15 cellular contexts compared by ENCODE assay signal in the genomic region with DNA sequence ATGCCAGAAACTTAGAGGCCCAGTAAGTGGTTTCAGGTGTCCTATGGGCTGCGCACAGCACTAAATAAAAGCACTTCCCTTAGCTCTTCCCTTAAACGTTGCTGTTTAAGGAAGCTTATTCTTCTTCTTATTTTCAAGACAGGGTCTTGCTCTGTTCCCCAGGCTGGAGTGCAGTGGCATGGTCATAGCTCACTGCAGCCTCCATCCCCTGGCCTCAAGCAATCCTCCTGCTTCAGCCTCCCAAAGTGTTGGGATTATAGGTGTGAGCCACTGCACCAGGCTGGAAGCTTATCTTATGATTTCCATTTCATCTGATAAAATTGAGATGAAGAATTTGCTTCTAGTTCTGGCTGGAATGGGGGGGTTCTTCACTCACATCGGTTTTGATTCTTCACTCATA. TPM values are rescaled to one million over a fixed set of nuclear protein-coding genes. Genes with fewer than 3 reads are reported as not detected.
DNase-seq lines count a peak whose midpoint lies in the region; ATAC-seq and TF ChIP-seq lines count a peak whose summit lies in the region.
"Had no signal": no experiment of that assay in that cellular context is flagged by ENCODE, and none has a peak within 500 bp of the region (broad histone marks: within the 10 kb centered on the region; RNA-seq: fewer than 3 reads in every experiment).

No MANE protein-coding gene starts in this region.

- peaks cover 4% of the 10 kb centered on the region; the same call in 1 of the 2 replicates for H3K9me1 ChIP-seq in IMR-90 (ENCODE audit: insufficient read depth, low read length)

- dilution Hi-C loops in IMR-90 (cut with HindIII; ENCODE audit: low sequenced_read_pairs, unreplicated experiment), result no loop called here

- POLR2A ChIA-PET in IMR-90 (lab: Charles Lee; ENCODE audit: unreplicated experiment), result interaction anchor here (0.6 kb wide), 1 partner anchor 440 kb away, joined by 3 read pairs; no protein-coding TSS in a partner anchor

- H3K27ac ChIP-seq in C4-2B, result no peak overlapping the region
- H3K27ac ChIP-seq in IMR-90 (ENCODE audit: insufficient read depth, low read length), result no peak overlapping the region
- peak overlapping the region; percentile 64 for H3K27ac ChIP-seq in smooth muscle cell (ENCODE audit: low read depth)
- H3K27ac ChIP-seq in Karpas-422 (ENCODE audit: low read length), result no peak overlapping the region
- H3K27ac ChIP-seq: GM23248 had no signal

- intact Hi-C loops in IMR-90 (cut with micrococcal nuclease), result no loop called here

- no peaks in the 10 kb centered on the region for H3K4me1 Mint-ChIP-seq in activated CD8-positive, alpha-beta memory T cell treated with anti-CD3 and anti-CD28 coated beads, Interleukin-2, amount 10 ng/mL, durations not matched to agents 7 days and 5 days

- no peak for TF ChIP-seq RAD21 in IMR-90 (IDR thresholded peaks at IDR 0.05; ENCODE audit: low read length)

- H3K9ac ChIP-seq in IMR-90 (ENCODE audit: low read depth, low read length) (no peak overlapping the region), smooth muscle cell (ENCODE audit: low read depth) (no peak overlapping the region), Karpas-422 (ENCODE audit: low read length) (no peak overlapping the region)
- H3K9ac ChIP-seq: GM23248 had no signal

- no peak overlapping the region for H2BK120ac ChIP-seq in IMR-90 (ENCODE audit: low read depth, low read length)

- H3K18ac ChIP-seq in IMR-90 (ENCODE audit: low read depth, low read length), result no peak overlapping the region

- TF ChIP-seq CTCF in C4-2B (conservative IDR thresholded peaks at IDR 0.05), result peak; percentile 46
- no peak for TF ChIP-seq CTCF in IMR-90 (conservative IDR thresholded peaks at IDR 0.05; ENCODE audit: low read depth, low read length)
- no peak for TF ChIP-seq CTCF in smooth muscle cell (IDR thresholded peaks at IDR 0.05; ENCODE audit: borderline replicate concordance, insufficient read depth, poor library complexity, severe bottlenecking)

- H3K4me2 ChIP-seq in IMR-90 (ENCODE audit: low read depth, low read length), result no peak overlapping the region
- H3K4me2 ChIP-seq in smooth muscle cell, result no peak overlapping the region
- no peak overlapping the region for H3K4me2 ChIP-seq in Karpas-422 (ENCODE audit: low read depth, low read length, poor library complexity, severe bottlenecking)

- H3K14ac ChIP-seq in IMR-90 (replicated peaks; ENCODE audit: low read depth, low read length), result no peak overlapping the region

- H3K27me3 ChIP-seq in IMR-90 (ENCODE audit: control insufficient read depth, insufficient read depth, low read length), result no peaks in the 10 kb centered on the region
- H3K27me3 ChIP-seq in smooth muscle cell (ENCODE audit: low read depth), result no peaks in the 10 kb centered on the region
- no peaks in the 10 kb centered on the region for H3K27me3 ChIP-seq in Karpas-422 (ENCODE audit: low read length)
- H3K27me3 ChIP-seq: BE2C had no signal

- H4K20me1 ChIP-seq in IMR-90 (ENCODE audit: insufficient read depth, low read length) (peaks cover 3% of the 10 kb centered on the region; the same call in 1 of the 2 replicates), smooth muscle cell (ENCODE audit: low read depth) (no peaks in the 10 kb centered on the region), Karpas-422 (ENCODE audit: insufficient read depth, low read depth, low read length) (no peaks in the 10 kb centered on the region)

- in situ Hi-C loops in IMR-90 (cut with MboI; ENCODE audit: low sequenced_read_pairs), result no loop called here

- no CpG with 5 or more reads among the region's 3 CpGs for WGBS in IMR-90 (ENCODE audit: extremely low coverage in 2 of 2, insufficient read length in 1 of 2), 2 experiments
- 90% methylated on average over 3 of the region's 3 CpGs for WGBS in smooth muscle cell (ENCODE audit: low lambda C conversion rate)

- H3K9me3 ChIP-seq in IMR-90 (ENCODE audit: control insufficient read depth, insufficient read depth, low read length) (no peaks in the 10 kb centered on the region), smooth muscle cell (replicated peaks; ENCODE audit: low read depth) (no peaks in the 10 kb centered on the region), Karpas-422 (ENCODE audit: low read length) (no peaks in the 10 kb centered on the region)
- H3K9me3 ChIP-seq: BE2C, Caco-2 had no signal

- H3K36me3 ChIP-seq in IMR-90 (ENCODE audit: control insufficient read depth, insufficient read depth, low read length) (no peaks in the 10 kb centered on the region), smooth muscle cell (ENCODE audit: low read depth) (no peaks in the 10 kb centered on the region), Karpas-422 (ENCODE audit: insufficient read depth, low read length) (no peaks in the 10 kb centered on the region)
- H3K36me3 ChIP-seq: BE2C had no signal

- no peak overlapping the region for H4K91ac ChIP-seq in IMR-90 (ENCODE audit: insufficient read depth, low read depth, low read length)

- ATAC-seq in activated CD8-positive, alpha-beta memory T cell treated with anti-CD3 and anti-CD28 coated beads, Interleukin-2, amount 10 ng/mL, durations not matched to agents 7 days and 5 days, result no peak
- ATAC-seq in IMR-90 (ENCODE audit: low read depth), result no peak

- peaks cover 4 to 17% of the 10 kb centered on the region in 2 experiments; a peak in 2 of 4 replicates for H3K79me1 ChIP-seq in IMR-90 (ENCODE audit: low read depth in 1 of 2, low read length in 2 of 2)

- H3K4me1 ChIP-seq in IMR-90 (ENCODE audit: control insufficient read depth, insufficient read depth, low read length), result peaks cover 2% of the 10 kb centered on the region; the same call in 1 of the 2 replicates
- no peaks in the 10 kb centered on the region for H3K4me1 ChIP-seq in smooth muscle cell (ENCODE audit: low read depth)
- no peaks in the 10 kb centered on the region for H3K4me1 ChIP-seq in Karpas-422 (ENCODE audit: low read length)
- H3K4me1 ChIP-seq: BE2C, Caco-2 had no signal

- H4K5ac ChIP-seq in IMR-90 (ENCODE audit: low read depth, low read length), result no peak overlapping the region

- H3K23ac ChIP-seq in IMR-90 (ENCODE audit: low read depth, low read length), result no peak overlapping the region

- H2BK15ac ChIP-seq in IMR-90 (ENCODE audit: low read depth, low read length), result 0 out of 3 replicates have a peak overlapping the region, but pooled peaks have one; percentile 33

- no peaks in the 10 kb centered on the region for H3K27me3 Mint-ChIP-seq in activated CD8-positive, alpha-beta memory T cell treated with anti-CD3 and anti-CD28 coated beads, Interleukin-2, amount 10 ng/mL, durations not matched to agents 7 days and 5 days
- H3K27me3 Mint-ChIP-seq: CD4-positive, alpha-beta T cell had no signal

- H2AFZ ChIP-seq in IMR-90 (replicated peaks; ENCODE audit: low read length, poor library complexity), result no peak overlapping the region
- H2AFZ ChIP-seq in smooth muscle cell (ENCODE audit: low read depth), result no peak overlapping the region
- no peak overlapping the region for H2AFZ ChIP-seq in Karpas-422 (ENCODE audit: low read length)
- H2AFZ ChIP-seq: GM23248 had no signal

- no peaks in the 10 kb centered on the region for H3K36me3 Mint-ChIP-seq in activated CD8-positive, alpha-beta memory T cell treated with anti-CD3 and anti-CD28 coated beads, Interleukin-2, amount 10 ng/mL, durations not matched to agents 7 days and 5 days

- CTCF ChIA-PET in activated CD8-positive, alpha-beta memory T cell treated with anti-CD3 and anti-CD28 coated beads, Interleukin-2, amount 10 ng/mL, durations not matched to agents 7 days and 5 days (lab: Charles Lee), result interaction anchor here (0.6 to 1.2 kb wide), 6 partner anchors 10 to 301 kb away, joined by 3 read pairs; no protein-coding TSS in a partner anchor
- CTCF ChIA-PET in IMR-90 (lab: Yijun Ruan, JAX), result interaction anchor here (0.6 to 2.1 kb wide), 8 partner anchors 9 to 588 kb away, joined by 3 to 7 read pairs (median 4); no protein-coding TSS in a partner anchor

- H2BK20ac ChIP-seq in IMR-90 (ENCODE audit: low read depth, low read length), result no peak overlapping the region

- no peak overlapping the region for H4K8ac ChIP-seq in IMR-90 (ENCODE audit: low read depth in 2 of 2, low read length in 2 of 2)

- no peak overlapping the region for H3K4me3 ChIP-seq in IMR-90 (ENCODE audit: insufficient read depth, low read depth, low read length)
- no peak overlapping the region for H3K4me3 ChIP-seq in smooth muscle cell
- H3K4me3 ChIP-seq in Karpas-422 (ENCODE audit: low read length), result no peak overlapping the region
- H3K4me3 ChIP-seq: GM23248 had no signal

- DNase-seq in activated CD8-positive, alpha-beta memory T cell treated with anti-CD3 and anti-CD28 coated beads, Interleukin-2, amount 10 ng/mL, durations not matched to agents 7 days and 5 days, result peak; percentile 14
- DNase-seq in activated CD8-positive, alpha-beta memory T cell treated with anti-CD3 and anti-CD28 coated beads, Interleukin-2, amount 50 U/mL, for 4 hours, result no peak
- no peak for DNase-seq in IMR-90
- DNase-seq in smooth muscle cell (lab: John Stamatoyannopoulos, UW; ENCODE audit: unreplicated experiment), result no peak
- no peak for DNase-seq in AG08396 (ENCODE audit: low spot score)
- DNase-seq in Karpas-422, result no peak
- DNase-seq: C1 segment of cervical spinal cord; CD4-positive, alpha-beta T cell; DMS153; DMS79; GDM1 had no signal

- no peaks in the 10 kb centered on the region for H3K9me3 Mint-ChIP-seq in activated CD8-positive, alpha-beta memory T cell treated with anti-CD3 and anti-CD28 coated beads, Interleukin-2, amount 10 ng/mL, durations not matched to agents 7 days and 5 days (ENCODE audit: low read depth)
- H3K9me3 Mint-ChIP-seq: CD4-positive, alpha-beta T cell had no signal

- H3F3A ChIP-seq in smooth muscle cell (ENCODE audit: low read depth), result peaks cover 7% of the 10 kb centered on the region

- no TSS peak for BruUV-seq in IMR-90 (replicated peaks; lab: Mats Ljungman, UMichigan)

- H3K79me2 ChIP-seq in smooth muscle cell (ENCODE audit: low read depth) (no peaks in the 10 kb centered on the region), Karpas-422 (ENCODE audit: low read length) (no peaks in the 10 kb centered on the region)

- no peak overlapping the region for H3K4ac ChIP-seq in IMR-90 (ENCODE audit: low read depth, low read length)

- no peak overlapping the region for H2BK5ac ChIP-seq in IMR-90 (ENCODE audit: low read depth, low read length, poor library complexity, severe bottlenecking)

- no peak overlapping the region for H3K27ac Mint-ChIP-seq in activated CD8-positive, alpha-beta memory T cell treated with anti-CD3 and anti-CD28 coated beads, Interleukin-2, amount 10 ng/mL, durations not matched to agents 7 days and 5 days
- H3K27ac Mint-ChIP-seq: CD4-positive, alpha-beta T cell had no signal

- peak overlapping the region; percentile 16; the same call in 1 of the 2 replicates for H2AK5ac ChIP-seq in IMR-90 (ENCODE audit: low read depth, low read length)

- no peak for TF ChIP-seq POLR2A in IMR-90 (IDR thresholded peaks at IDR 0.05; ENCODE audit: low read depth, low read length)

- H3K4me3 Mint-ChIP-seq in activated CD8-positive, alpha-beta memory T cell treated with anti-CD3 and anti-CD28 coated beads, Interleukin-2, amount 10 ng/mL, durations not matched to agents 7 days and 5 days, result no peak overlapping the region
- H3K4me3 Mint-ChIP-seq: CD4-positive, alpha-beta T cell had no signal

- peak overlapping the region; percentile 6; the same call in 1 of the 2 replicates for H3K56ac ChIP-seq in IMR-90 (ENCODE audit: extremely low read depth, insufficient read depth, low read length)

- H2AK9ac ChIP-seq in IMR-90 (replicated peaks; ENCODE audit: low read depth, low read length, poor library complexity), result no peak overlapping the region

- H3K9me2 ChIP-seq in Karpas-422 (replicated peaks; ENCODE audit: insufficient read depth, low read length), result no peaks in the 10 kb centered on the region

RNA-seq across cellular contexts. Expression of a gene that starts 15.6 kb away (rescaled TPM):
- total RNA-seq in activated CD8-positive, alpha-beta memory T cell treated with anti-CD3 and anti-CD28 coated beads, Interleukin-2, amount 10 ng/mL, durations not matched to agents 7 days and 5 days, result 10 to 100 TPM; 16.9 to 17.6 TPM
- total RNA-seq in IMR-90 (2012; rRNA removed) (49.3 and 53.6 TPM in 2 replicates), smooth muscle cell (48.4 and 49.9 TPM in 2 replicates)
- polyA plus RNA-seq in IMR-90 (2012; rRNA removed) (38.3 and 40.2 TPM in 2 replicates), smooth muscle cell (14.9 and 47.5 TPM in 2 replicates)
- 19.5 and 21.8 TPM in 2 replicates for polyA plus RNA-seq in IMR-90 (2012; cell fraction: cytosol; rRNA removed)
- polyA plus RNA-seq in IMR-90 (2012; cell fraction: nucleus; rRNA removed; ENCODE audit: low replicate concordance), result 40.5 and 57.5 TPM in 2 replicates
- total RNA-seq in Karpas-422 (2014; rRNA removed; shearing (Covaris generic); ENCODE audit: low replicate concordance), result 2.3 and 4.0 TPM in 2 replicates
